ENCODE assay signal across 26 cellular contexts in the genomic region with DNA sequence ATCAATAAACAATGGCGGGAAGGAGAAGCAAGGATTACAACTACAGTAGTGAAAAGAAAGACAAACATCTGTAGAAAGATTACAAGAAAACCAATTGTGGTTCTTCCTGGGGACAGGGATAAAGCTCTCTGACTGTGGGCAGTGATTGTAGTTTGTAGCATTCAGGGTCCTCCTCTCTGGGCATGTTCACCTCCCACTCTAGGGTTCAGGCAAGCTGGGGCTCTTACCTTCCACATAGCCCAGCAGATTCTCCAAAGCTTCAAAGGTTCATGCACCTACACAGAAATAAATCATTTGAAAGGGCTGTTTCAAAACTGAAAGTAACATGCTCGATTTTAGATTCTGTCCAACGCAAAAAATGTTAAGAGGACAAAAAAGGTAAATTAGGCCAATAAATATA.
"Had no signal": no experiment of that assay in that cellular context is flagged by ENCODE, and none has a peak within 500 bp of the region (broad histone marks: within the 10 kb centered on the region; RNA-seq: fewer than 3 reads in every experiment).

No MANE protein-coding gene starts in this region.

- H3K4me1 ChIP-seq: gastrocnemius medialis, parathyroid adenoma, right lobe of liver, tibial nerve, upper lobe of left lung had no signal

- H3K36me3 ChIP-seq: gastrocnemius medialis, neutrophil, right lobe of liver, thoracic aorta, tibial nerve, upper lobe of left lung had no signal

- DNase-seq: effector CD8-positive, alpha-beta T cell; endodermal cell; foreskin fibroblast; gastrocnemius medialis; head of caudate nucleus; mesenchymal stem cell; mucosa of descending colon; naive B cell; right lobe of liver; small intestine; stimulated activated CD4-positive, alpha-beta T cell treated with anti-CD3 and anti-CD28 coated beads, Interleukin-15, amount 100 ng/mL, for 24 hours; stimulated activated CD4-positive, alpha-beta T cell treated with anti-CD3 and anti-CD28 coated beads, Interleukin-2, amount 100 ng/mL, for 48 hours; stimulated activated naive B cell treated with anti-CD40 and anti-IgM and Interleukin-4, amounts not matched to agents 10 μg/mL and 1 μg/mL and 100 μg/mL, for 72 hours; upper lobe of left lung had no signal

- H2AFZ ChIP-seq: parathyroid adenoma had no signal

- H3K36me3 Mint-ChIP-seq: mesothelial cell of epicardium, naive B cell had no signal

- ATAC-seq: esophagus mucosa; gastrocnemius medialis; natural killer cell treated with Interleukin-12 subunit alpha and Interleukin-12 subunit beta and Interleukin-15 and Interleukin-18, amount 100 ng/mL, for 72 hours; right lobe of liver; stimulated activated naive B cell treated with anti-CD40 and anti-IgM and Interleukin-4, amounts not matched to agents 10 μg/mL and 1 μg/mL and 100 μg/mL, for 72 hours had no signal

- H3K27me3 Mint-ChIP-seq: dendritic cell treated with granulocyte-macrophage colony-stimulating factor and Interleukin-4, amounts not matched to agents 40 ng/mL and 50 ng/mL, for 4 days; progenitor cell of endocrine pancreas; stimulated activated naive B cell treated with anti-CD40 and anti-IgM and Interleukin-4, amounts not matched to agents 10 μg/mL and 1 μg/mL and 100 μg/mL, for 72 hours; stimulated activated naive CD8-positive, alpha-beta T cell treated with anti-CD3 and anti-CD28 coated beads, Interleukin-15, Interleukin-2, amounts not matched to agents 100 ng/mL and 50 ng/mL, for 24 hours had no signal

- H3K79me2 ChIP-seq: parathyroid adenoma had no signal

- H3K4me3 Mint-ChIP-seq: dendritic cell treated with granulocyte-macrophage colony-stimulating factor and Interleukin-4, amounts not matched to agents 40 ng/mL and 50 ng/mL, for 4 days; endodermal cell; mesothelial cell of epicardium; naive B cell; natural killer cell treated with Interleukin-12 subunit alpha and Interleukin-12 subunit beta and Interleukin-15 and Interleukin-18, amount 100 ng/mL, for 72 hours; neural crest cell; stimulated activated naive B cell treated with anti-CD40 and anti-IgM and Interleukin-4, amounts not matched to agents 10 μg/mL and 1 μg/mL and 100 μg/mL, for 72 hours; stimulated activated naive CD8-positive, alpha-beta T cell treated with anti-CD3 and anti-CD28 coated beads, Interleukin-15, Interleukin-2, amounts not matched to agents 100 ng/mL and 50 ng/mL, for 24 hours had no signal

- H3K27ac ChIP-seq: epithelial cell of prostate, gastrocnemius medialis, neutrophil, parathyroid adenoma, right lobe of liver, thoracic aorta, tibial nerve, upper lobe of left lung had no signal

- H3K27me3 ChIP-seq: gastrocnemius medialis, neutrophil, right lobe of liver, tibial nerve, upper lobe of left lung had no signal

- H3K4me1 Mint-ChIP-seq: mesothelial cell of epicardium; naive B cell; neural crest cell; stimulated activated naive B cell treated with anti-CD40 and anti-IgM and Interleukin-4, amounts not matched to agents 10 μg/mL and 1 μg/mL and 100 μg/mL, for 72 hours had no signal

- H3K27ac Mint-ChIP-seq: dendritic cell treated with granulocyte-macrophage colony-stimulating factor and Interleukin-4, amounts not matched to agents 40 ng/mL and 50 ng/mL, for 4 days; endodermal cell; mesothelial cell of epicardium; natural killer cell treated with Interleukin-12 subunit alpha and Interleukin-12 subunit beta and Interleukin-15 and Interleukin-18, amount 100 ng/mL, for 72 hours; progenitor cell of endocrine pancreas; stimulated activated naive B cell treated with anti-CD40 and anti-IgM and Interleukin-4, amounts not matched to agents 10 μg/mL and 1 μg/mL and 100 μg/mL, for 72 hours; stimulated activated naive CD8-positive, alpha-beta T cell treated with anti-CD3 and anti-CD28 coated beads, Interleukin-15, Interleukin-2, amounts not matched to agents 100 ng/mL and 50 ng/mL, for 24 hours had no signal

- H3K9ac ChIP-seq: parathyroid adenoma had no signal

- H3K4me3 ChIP-seq: gastrocnemius medialis, mucosa of descending colon, right lobe of liver, thoracic aorta, tibial nerve, upper lobe of left lung had no signal

- H3K9me3 ChIP-seq: neutrophil had no signal
